In the genomic region with DNA sequence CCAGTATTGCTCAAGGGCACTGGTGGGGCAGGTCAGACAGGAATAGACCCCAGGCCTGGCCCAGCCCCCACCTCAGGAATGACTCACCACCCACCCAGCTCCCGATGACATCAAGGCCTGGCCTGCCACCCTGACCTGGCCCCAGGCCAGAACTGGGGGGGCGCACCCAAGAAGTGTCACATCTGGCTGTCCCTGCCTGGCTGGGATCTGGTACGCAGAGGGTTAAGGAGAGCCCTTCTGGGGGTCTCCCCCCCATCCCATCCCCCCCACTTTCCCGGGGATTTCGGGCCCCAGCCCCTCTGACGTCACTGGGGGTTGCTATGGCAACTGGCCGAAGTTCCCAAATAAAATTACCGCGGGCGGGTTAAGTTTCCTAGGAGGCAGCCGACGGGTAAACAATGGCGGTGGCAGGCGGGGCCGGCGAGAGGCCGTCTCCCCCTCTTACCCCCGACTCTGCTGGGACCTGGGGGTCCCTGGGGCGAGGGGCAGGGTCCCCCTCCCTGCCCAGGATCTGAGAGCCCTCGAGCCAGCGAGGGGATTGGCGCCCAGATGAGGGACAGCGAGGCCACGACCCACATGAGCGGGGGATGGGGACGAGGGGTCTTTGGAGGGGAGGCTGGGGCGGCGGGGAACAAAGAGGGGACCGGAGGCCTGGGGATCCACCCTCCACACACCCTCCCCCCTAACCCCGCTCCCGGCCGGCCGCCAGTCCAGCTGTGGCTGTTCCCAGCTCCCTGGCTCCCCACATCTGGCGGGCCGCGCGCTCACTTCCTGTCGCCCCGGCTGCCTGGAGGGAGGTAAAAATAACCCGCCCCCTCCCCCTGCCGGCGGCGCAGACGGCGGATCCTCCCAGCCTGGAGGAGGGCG, we compare ENCODE assay signal across 9 cellular contexts. TPM values are rescaled to one million over a fixed set of nuclear protein-coding genes. Genes with fewer than 3 reads are reported as not detected.
DNase-seq lines count a peak whose midpoint lies in the region; ATAC-seq, FAIRE-seq and TF ChIP-seq lines count a peak whose summit lies in the region.
"Had no signal": no experiment of that assay in that cellular context is flagged by ENCODE, and none has a peak within 500 bp of the region (broad histone marks: within the 10 kb centered on the region; RNA-seq: fewer than 3 reads in every experiment).

No MANE protein-coding gene starts in this region.

- peak overlapping the region; percentile 48 for H3K4me3 ChIP-seq in fibroblast of pulmonary artery (replicated peaks; ENCODE audit: low read depth, low read length)

- H3K27ac Mint-ChIP-seq in activated T-helper 2 cell treated with anti-CD3 and anti-CD28 coated beads, Interferon-gamma antibody, Interleukin-2, Interleukin-4, amounts not matched to agents 10 μg/mL and 5 μg/mL and 100 μg/mL, durations not matched to agents 14 hours and 24 hours and 36 hours: peak overlapping the region; percentile 99
- H3K27ac Mint-ChIP-seq in nephron progenitor cell: peak overlapping the region; percentile 100

- no peaks in the 10 kb centered on the region for H3K9me3 Mint-ChIP-seq in activated T-helper 2 cell treated with anti-CD3 and anti-CD28 coated beads, Interferon-gamma antibody, Interleukin-2, Interleukin-4, amounts not matched to agents 10 μg/mL and 5 μg/mL and 100 μg/mL, durations not matched to agents 14 hours and 24 hours and 36 hours
- H3K9me3 Mint-ChIP-seq in nephron progenitor cell: no peaks in the 10 kb centered on the region

- peak; percentile 85 for DNase-seq in COLO829 (ENCODE audit: low spot score)
- DNase-seq in RCC 7860 (ENCODE audit: low spot score): peak; percentile 89
- peak; percentile 77 for DNase-seq in activated T-helper 2 cell treated with anti-CD3 and anti-CD28 coated beads, Interferon-gamma antibody, Interleukin-2, Interleukin-4, amounts not matched to agents 10 μg/mL and 5 μg/mL and 100 μg/mL, durations not matched to agents 14 hours and 24 hours and 36 hours (ENCODE audit: low spot score)
- peak; percentile 94 for DNase-seq in fibroblast of pulmonary artery (ENCODE audit: low read depth)
- DNase-seq in nephron progenitor cell: peak; percentile 92
- DNase-seq in stimulated activated naive CD8-positive, alpha-beta T cell treated with anti-CD3 and anti-CD28 coated beads, Interleukin-15, Interleukin-2, amounts not matched to agents 100 U/mL and 50 U/mL, for 24 hours: peak; percentile 94

- peak overlapping the region; percentile 75 for H3K4me3 Mint-ChIP-seq in activated T-helper 2 cell treated with anti-CD3 and anti-CD28 coated beads, Interferon-gamma antibody, Interleukin-2, Interleukin-4, amounts not matched to agents 10 μg/mL and 5 μg/mL and 100 μg/mL, durations not matched to agents 14 hours and 24 hours and 36 hours (ENCODE audit: low read depth)
- H3K4me3 Mint-ChIP-seq in nephron progenitor cell: peak overlapping the region; percentile 68

- intact Hi-C loops in activated T-helper 2 cell treated with anti-CD3 and anti-CD28 coated beads, Interferon-gamma antibody, Interleukin-2, Interleukin-4, amounts not matched to agents 10 μg/mL and 5 μg/mL and 100 μg/mL, durations not matched to agents 14 hours and 24 hours and 36 hours (cut with micrococcal nuclease): loop anchor here (1.0 to 2.0 kb wide), 3 partner anchors 8 to 16 kb away; no protein-coding TSS in a partner anchor

- no peaks in the 10 kb centered on the region for H3K27me3 Mint-ChIP-seq in activated T-helper 2 cell treated with anti-CD3 and anti-CD28 coated beads, Interferon-gamma antibody, Interleukin-2, Interleukin-4, amounts not matched to agents 10 μg/mL and 5 μg/mL and 100 μg/mL, durations not matched to agents 14 hours and 24 hours and 36 hours (ENCODE audit: low read depth)
- H3K27me3 Mint-ChIP-seq in nephron progenitor cell (ENCODE audit: low read depth, poor library complexity): no peaks in the 10 kb centered on the region

- TF ChIP-seq CTCF in fibroblast of pulmonary artery (IDR thresholded peaks at IDR 0.05; ENCODE audit: low read length, missing control alignments) (no peak), nephron progenitor cell (IDR thresholded peaks at IDR 0.05) (no peak)

- peak; percentile 84 for TF ChIP-seq EP300 in Ishikawa (IDR thresholded peaks at IDR 0.05; ENCODE audit: borderline replicate concordance)

- FAIRE-seq in RCC 7860 (lab: Jason Lieb, UNC): no peak
- FAIRE-seq: endometrium had no signal

- peaks cover 44% of the 10 kb centered on the region for H3K4me1 Mint-ChIP-seq in activated T-helper 2 cell treated with anti-CD3 and anti-CD28 coated beads, Interferon-gamma antibody, Interleukin-2, Interleukin-4, amounts not matched to agents 10 μg/mL and 5 μg/mL and 100 μg/mL, durations not matched to agents 14 hours and 24 hours and 36 hours (ENCODE audit: low read depth)
- peaks cover 58% of the 10 kb centered on the region for H3K4me1 Mint-ChIP-seq in nephron progenitor cell

- TF ChIP-seq RAD21 in Ishikawa (IDR thresholded peaks at IDR 0.05; ENCODE audit: low read depth): peak; percentile 22; the same call in 1 of the 2 replicates

- ATAC-seq in GM21423 (IDR thresholded peaks at IDR 0.05; ENCODE audit: unreplicated experiment): peak; percentile 33
- ATAC-seq in stimulated activated naive CD8-positive, alpha-beta T cell treated with anti-CD3 and anti-CD28 coated beads, Interleukin-15, Interleukin-2, amounts not matched to agents 100 U/mL and 50 U/mL, for 24 hours: peak; percentile 55

- H3K36me3 Mint-ChIP-seq in activated T-helper 2 cell treated with anti-CD3 and anti-CD28 coated beads, Interferon-gamma antibody, Interleukin-2, Interleukin-4, amounts not matched to agents 10 μg/mL and 5 μg/mL and 100 μg/mL, durations not matched to agents 14 hours and 24 hours and 36 hours (ENCODE audit: low read depth): no peaks in the 10 kb centered on the region
- H3K36me3 Mint-ChIP-seq in nephron progenitor cell (ENCODE audit: low read depth): no peaks in the 10 kb centered on the region

TF ChIP-seq in Ishikawa, 13 proteins besides CTCF, POLR2A, EP300 and RAD21:
- TF ChIP-seq EGR1 (IDR thresholded peaks at IDR 0.05) (peak; percentile 56), CREB1 (IDR thresholded peaks at IDR 0.05; ENCODE audit: low read depth) (peak; percentile 73), FOXM1 (IDR thresholded peaks at IDR 0.05; ENCODE audit: borderline replicate concordance, low read depth) (peak; percentile 28), TCF12 (IDR thresholded peaks at IDR 0.05; ENCODE audit: low read depth) (peak; percentile 90), NFIC (IDR thresholded peaks at IDR 0.05) (peak; percentile 98), ZBTB7A (IDR thresholded peaks at IDR 0.05; ENCODE audit: low read depth) (peak; percentile 99), YY1 (IDR thresholded peaks at IDR 0.05; ENCODE audit: low read depth) (peak; percentile 71; the same call in 1 of the 2 replicates), CEBPB (IDR thresholded peaks at IDR 0.05) (peak; percentile 86), TAF1 (IDR thresholded peaks at IDR 0.05; ENCODE audit: low read depth) (peak; percentile 28), REST (IDR thresholded peaks at IDR 0.05; ENCODE audit: low read depth) (no peak), TEAD4 (IDR thresholded peaks at IDR 0.05) (peak; percentile 55)
- TF ChIP-seq, protein P1, sequence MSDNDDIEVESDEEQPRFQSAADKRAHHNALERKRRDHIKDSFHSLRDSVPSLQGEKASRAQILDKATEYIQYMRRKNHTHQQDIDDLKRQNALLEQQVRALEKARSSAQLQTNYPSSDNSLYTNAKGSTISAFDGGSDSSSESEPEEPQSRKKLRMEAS (IDR thresholded peaks at IDR 0.05): peak; percentile 11; the same call in 1 of the 2 replicates
- TF ChIP-seq, protein P2, sequence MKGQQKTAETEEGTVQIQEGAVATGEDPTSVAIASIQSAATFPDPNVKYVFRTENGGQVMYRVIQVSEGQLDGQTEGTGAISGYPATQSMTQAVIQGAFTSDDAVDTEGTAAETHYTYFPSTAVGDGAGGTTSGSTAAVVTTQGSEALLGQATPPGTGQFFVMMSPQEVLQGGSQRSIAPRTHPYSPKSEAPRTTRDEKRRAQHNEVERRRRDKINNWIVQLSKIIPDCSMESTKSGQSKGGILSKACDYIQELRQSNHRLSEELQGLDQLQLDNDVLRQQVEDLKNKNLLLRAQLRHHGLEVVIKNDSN (IDR thresholded peaks at IDR 0.05): no peak
TF ChIP-seq in Ishikawa: peak in this region for 11.

RNA-seq across cellular contexts. Expression of gene NANOS3, which starts 29.7 kb away (rescaled TPM):
- total RNA-seq in activated T-helper 2 cell treated with anti-CD3 and anti-CD28 coated beads, Interferon-gamma antibody, Interleukin-2, Interleukin-4, amounts not matched to agents 10 μg/mL and 5 μg/mL and 100 μg/mL, durations not matched to agents 14 hours and 24 hours and 36 hours: 1.6 and 1.8 TPM in 2 replicates

RNA-seq across cellular contexts. Expression of gene ZSWIM4, which starts 52.0 kb away (rescaled TPM):
- 9.8 and 10.6 TPM in 2 replicates for total RNA-seq in activated T-helper 2 cell treated with anti-CD3 and anti-CD28 coated beads, Interferon-gamma antibody, Interleukin-2, Interleukin-4, amounts not matched to agents 10 μg/mL and 5 μg/mL and 100 μg/mL, durations not matched to agents 14 hours and 24 hours and 36 hours

RNA-seq across cellular contexts. Expression of gene BRME1, which starts 58.7 kb away (rescaled TPM):
- total RNA-seq in activated T-helper 2 cell treated with anti-CD3 and anti-CD28 coated beads, Interferon-gamma antibody, Interleukin-2, Interleukin-4, amounts not matched to agents 10 μg/mL and 5 μg/mL and 100 μg/mL, durations not matched to agents 14 hours and 24 hours and 36 hours: 14.9 and 15.3 TPM in 2 replicates

RNA-seq across cellular contexts. Expression of gene CC2D1A, which starts 58.7 kb away (rescaled TPM):
- total RNA-seq in activated T-helper 2 cell treated with anti-CD3 and anti-CD28 coated beads, Interferon-gamma antibody, Interleukin-2, Interleukin-4, amounts not matched to agents 10 μg/mL and 5 μg/mL and 100 μg/mL, durations not matched to agents 14 hours and 24 hours and 36 hours: 36.9 and 41.5 TPM in 2 replicates

Comparison
In these comparisons a context has a peak if more than half of its experiments do, and no peak if none do; other contexts are left out.
1. Peak in every context shown above with its lines: DNase-seq, ATAC-seq and H3K4me3 ChIP-seq.